22 cellular contexts compared by ENCODE assay signal in genomic region chr5:152547202-152547601, GRCh38.
"Had no signal": no experiment of that assay in that cellular context is flagged by ENCODE, and none has a peak within 500 bp of the region (broad histone marks: within the 10 kb centered on the region; RNA-seq: fewer than 3 reads in every experiment).

No MANE protein-coding gene starts in this region.

- H3K27me3 ChIP-seq: colonic mucosa, esophagus muscularis mucosa, gastroesophageal sphincter, testis, vagina had no signal

- DNase-seq: activated CD4-positive, alpha-beta T cell treated with anti-CD3 and anti-CD28 coated beads for 36 hours; activated CD4-positive, alpha-beta T cell treated with anti-CD3 and anti-CD28 coated beads, Interleukin-2, amount 50 U/mL, for 4 hours; activated CD8-positive, alpha-beta memory T cell treated with anti-CD3 and anti-CD28 coated beads for 24 hours; activated CD8-positive, alpha-beta memory T cell treated with anti-CD3 and anti-CD28 coated beads, Interleukin-2, amount 50 U/mL, for 4 hours; activated T-cell treated with anti-CD3 and anti-CD28 coated beads, Interleukin-2, amount 50 U/mL, for 24 hours; aorta; colonic mucosa; dorsolateral prefrontal cortex; effector memory CD8-positive, alpha-beta T cell; head of caudate nucleus; hypothalamus; left ventricle myocardium superior; stimulated activated CD4-positive, alpha-beta T cell treated with anti-CD3 and anti-CD28 coated beads, Interleukin-4, amount 100 ng/mL, for 1 hour; stimulated activated naive CD4-positive, alpha-beta T cell; testis had no signal

- ATAC-seq: activated naive CD4-positive, alpha-beta T cell treated with anti-CD3 and anti-CD28 coated beads, Interleukin-2, amount 50 U/mL, for 72 hours; activated T-helper 17 cell treated with anti-CD3 and anti-CD28 coated beads, Interleukin-2, amount 50 U/mL, for 72 hours; effector memory CD8-positive, alpha-beta T cell; gastroesophageal sphincter; left ventricle myocardium superior; natural killer cell treated with Interleukin-12 subunit alpha and Interleukin-12 subunit beta and Interleukin-15 and Interleukin-18, amount 100 ng/mL, for 72 hours had no signal

- H3K4me3 ChIP-seq: colonic mucosa, dorsolateral prefrontal cortex, esophagus muscularis mucosa, gastroesophageal sphincter, prostate gland, testis, vagina had no signal

- H3K4me1 ChIP-seq: colonic mucosa, esophagus muscularis mucosa, gastroesophageal sphincter, prostate gland, testis, vagina had no signal

- H3K9me3 ChIP-seq: colonic mucosa, esophagus muscularis mucosa, gastroesophageal sphincter, prostate gland, testis, vagina had no signal

- H3K27ac ChIP-seq: colonic mucosa, dorsolateral prefrontal cortex, esophagus muscularis mucosa, gastroesophageal sphincter, prostate gland, testis, vagina had no signal

- H3K36me3 ChIP-seq: colonic mucosa, esophagus muscularis mucosa, gastroesophageal sphincter, prostate gland, vagina had no signal
